Comparison of ENCODE assay signal across 8 cellular contexts in genomic region chrX:24838624-24839023, GRCh38.
DNase-seq lines count a peak whose midpoint lies in the region; ATAC-seq and TF ChIP-seq lines count a peak whose summit lies in the region.

No MANE protein-coding gene starts in this region.

- no peaks in the 10 kb centered on the region for H3K27me3 Mint-ChIP-seq in effector memory CD8-positive, alpha-beta T cell
- no peaks in the 10 kb centered on the region for H3K27me3 Mint-ChIP-seq in stimulated activated memory B cell treated with anti-CD40 and anti-IgM and Interleukin-4, amounts not matched to agents 10 μg/mL and 1 μg/mL and 100 μg/mL, for 72 hours

- peak; percentile 15 for DNase-seq in AG08395 (ENCODE audit: low spot score)
- peak; percentile 6 for DNase-seq in GM10248 (ENCODE audit: extremely low spot score)
- peak; percentile 2 for DNase-seq in NOMO-1 treated with DMSO at 0.1 percent for 48 hours (lab: John Stamatoyannopoulos, UW; ENCODE audit: unreplicated experiment)
- DNase-seq in effector memory CD8-positive, alpha-beta T cell = peak; percentile 1 to 4 (median 1)
- no peak for DNase-seq in NCI-H1694 (lab: John Stamatoyannopoulos, UW)
- DNase-seq in lower leg skin (ENCODE audit: low spot score in 2 of 2) = no peak

- POLR2A ChIA-PET in GM10248 (lab: Yijun Ruan, JAX) = no interaction called here

- H3K4me3 Mint-ChIP-seq in effector memory CD8-positive, alpha-beta T cell = no peak overlapping the region
- no peak overlapping the region for H3K4me3 Mint-ChIP-seq in stimulated activated memory B cell treated with anti-CD40 and anti-IgM and Interleukin-4, amounts not matched to agents 10 μg/mL and 1 μg/mL and 100 μg/mL, for 72 hours

- no peak overlapping the region for H3K9ac ChIP-seq in parathyroid adenoma

- H3K27ac ChIP-seq in parathyroid adenoma = no peak overlapping the region

- H2AFZ ChIP-seq in parathyroid adenoma = no peak overlapping the region

- H3K79me2 ChIP-seq in parathyroid adenoma = no peaks in the 10 kb centered on the region

- H3K36me3 Mint-ChIP-seq in effector memory CD8-positive, alpha-beta T cell (ENCODE audit: insufficient read depth) = peaks cover 5% of the 10 kb centered on the region
- H3K36me3 Mint-ChIP-seq in stimulated activated memory B cell treated with anti-CD40 and anti-IgM and Interleukin-4, amounts not matched to agents 10 μg/mL and 1 μg/mL and 100 μg/mL, for 72 hours = no peaks in the 10 kb centered on the region

- no peaks in the 10 kb centered on the region for H3K4me1 ChIP-seq in parathyroid adenoma

- TF ChIP-seq POLR2A in lower leg skin (IDR thresholded peaks at IDR 0.05) = no peak

- H3K4me3 ChIP-seq in parathyroid adenoma (ENCODE audit: low read depth, low read length) (no peak overlapping the region), lower leg skin (ENCODE audit: low read depth, poor library complexity, severe bottlenecking) (no peak overlapping the region)

- H3K27ac Mint-ChIP-seq in effector memory CD8-positive, alpha-beta T cell = no peak overlapping the region
- no peak overlapping the region for H3K27ac Mint-ChIP-seq in stimulated activated memory B cell treated with anti-CD40 and anti-IgM and Interleukin-4, amounts not matched to agents 10 μg/mL and 1 μg/mL and 100 μg/mL, for 72 hours

- WGBS in lower leg skin, 2 donors = 29 to 44% methylated on average over 3 of the region's 3 CpGs

- intact Hi-C loops in lower leg skin (cut with DNase I; ENCODE audit: low total_unique reads) = no loop called here

- ATAC-seq in effector memory CD8-positive, alpha-beta T cell (replicated peaks) = no peak
- no peak for ATAC-seq in stimulated activated memory B cell treated with anti-CD40 and anti-IgM and Interleukin-4, amounts not matched to agents 10 μg/mL and 1 μg/mL and 100 μg/mL, for 72 hours

- no peaks in the 10 kb centered on the region for H3K9me3 Mint-ChIP-seq in effector memory CD8-positive, alpha-beta T cell
- no peaks in the 10 kb centered on the region for H3K9me3 Mint-ChIP-seq in stimulated activated memory B cell treated with anti-CD40 and anti-IgM and Interleukin-4, amounts not matched to agents 10 μg/mL and 1 μg/mL and 100 μg/mL, for 72 hours

- H3K4me1 Mint-ChIP-seq in effector memory CD8-positive, alpha-beta T cell (ENCODE audit: low read depth in 2 of 2) = no peaks in the 10 kb centered on the region
- H3K4me1 Mint-ChIP-seq in stimulated activated memory B cell treated with anti-CD40 and anti-IgM and Interleukin-4, amounts not matched to agents 10 μg/mL and 1 μg/mL and 100 μg/mL, for 72 hours = no peaks in the 10 kb centered on the region

- CTCF ChIA-PET in GM10248 (lab: Yijun Ruan, JAX) = interaction anchor here (0.7 to 2.5 kb wide), 39 partner anchors 9 to 306 kb away, joined by 3 to 39 read pairs (median 4); no protein-coding TSS in a partner anchor

- no peaks in the 10 kb centered on the region for H3K9me3 ChIP-seq in parathyroid adenoma (ENCODE audit: control insufficient read depth, low read length)

- H3K27me3 ChIP-seq in parathyroid adenoma (ENCODE audit: control insufficient read depth, insufficient read depth, low read length) = no peaks in the 10 kb centered on the region

- peak; percentile 34 for TF ChIP-seq CTCF in GM10248 (IDR thresholded peaks at IDR 0.05; ENCODE audit: control extremely low read depth, extremely low read depth, low read depth, missing control alignments)
- peak; percentile 38 for TF ChIP-seq CTCF in parathyroid adenoma (IDR thresholded peaks at IDR 0.05)
- TF ChIP-seq CTCF in lower leg skin (IDR thresholded peaks at IDR 0.05) = no peak

- H3K4me2 ChIP-seq in parathyroid adenoma (ENCODE audit: low read length) = no peak overlapping the region

- no peaks in the 10 kb centered on the region for H3K36me3 ChIP-seq in parathyroid adenoma (ENCODE audit: control insufficient read depth, insufficient read depth, low read length)

Comparison
In these comparisons a context has a peak if more than half of its experiments do, and no peak if none do; other contexts are left out.
1. DNase-seq: peak in AG08395 (single experiment), GM10248 (single experiment), NOMO-1 treated with DMSO at 0.1 percent for 48 hours (single experiment) and effector memory CD8-positive, alpha-beta T cell (3 of 3); none in NCI-H1694 (single experiment) and lower leg skin (0 of 2).
2. CTCF ChIP-seq: peak in GM10248 (single experiment) and parathyroid adenoma (single experiment); none in lower leg skin (0 of 3).